8 cellular contexts compared by ENCODE assay signal in the genomic region with DNA sequence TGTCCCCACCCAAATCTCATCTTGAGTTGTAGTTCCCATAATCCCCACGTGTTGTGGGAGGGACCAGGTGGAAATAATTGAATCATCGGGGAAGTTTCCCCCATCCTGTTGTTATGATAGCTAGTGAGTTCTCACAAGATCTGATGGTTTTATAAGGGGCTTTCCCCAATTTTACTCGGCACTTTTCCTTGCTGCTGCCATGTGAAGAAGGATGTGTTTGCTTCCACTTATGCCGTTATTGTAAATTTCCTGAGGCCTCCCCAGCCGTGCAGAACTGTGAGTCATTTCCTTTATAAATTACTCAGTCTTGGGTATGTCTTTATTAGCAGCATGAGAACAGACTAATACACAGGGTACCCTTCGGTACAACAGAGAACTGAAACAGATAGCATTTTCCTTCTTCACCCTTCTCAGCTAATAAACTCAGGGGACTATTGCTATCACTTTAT. TPM values are rescaled to one million over a fixed set of nuclear protein-coding genes. Genes with fewer than 3 reads are reported as not detected.
A peak's percentile ranks its signal among the peaks of the same experiment; 100 is the strongest.
DNase-seq lines count a peak whose midpoint lies in the region; ATAC-seq lines count a peak whose summit lies in the region.
"Not testable (repeated sequence)": the region's sequence is repeated elsewhere in the genome, so short reads cannot be mapped to it uniquely, and the experiment has no call there.

No MANE protein-coding gene starts in this region.

- H3K27ac ChIP-seq in epithelial cell of prostate = peak overlapping the region; percentile 48

- peak in 4 of 5 donors; percentile 24 to 69 (median 31) for DNase-seq in T-helper 1 cell
- peak; percentile 33 for DNase-seq in activated T-helper 1 cell treated with anti-CD3 and anti-CD28 coated beads, Interleukin-12 subunit alpha, Interleukin-12 subunit beta, Interleukin-2, Interleukin-4 antibody, amounts not matched to agents 30 ng/mL and 10 ng/mL and 1 ng/mL, durations not matched to agents 14 hours and 24 hours and 36 hours (ENCODE audit: low spot score)
- DNase-seq in epithelial cell of prostate (ENCODE audit: low read depth, low spot score) = peak; percentile 26
- DNase-seq in non-pigmented ciliary epithelial cell (ENCODE audit: low read depth) = peak; percentile 56
- peak; percentile 75 for DNase-seq in stimulated activated naive B cell treated with anti-CD40 and anti-IgM and Interleukin-4, amounts not matched to agents 10 μg/mL and 1 μg/mL and 100 μg/mL, for 72 hours

- peaks cover 27% of the 10 kb centered on the region for H3K4me1 Mint-ChIP-seq in activated T-helper 1 cell treated with anti-CD3 and anti-CD28 coated beads, Interleukin-12 subunit alpha, Interleukin-12 subunit beta, Interleukin-2, Interleukin-4 antibody, amounts not matched to agents 30 ng/mL and 10 ng/mL and 1 ng/mL, durations not matched to agents 14 hours and 24 hours and 36 hours (ENCODE audit: low read depth)
- peaks cover 9 to 14% of the 10 kb centered on the region in 2 donors for H3K4me1 Mint-ChIP-seq in stimulated activated naive B cell treated with anti-CD40 and anti-IgM and Interleukin-4, amounts not matched to agents 10 μg/mL and 1 μg/mL and 100 μg/mL, for 72 hours

- peak overlapping the region; percentile 75 for H3K27ac Mint-ChIP-seq in activated T-helper 1 cell treated with anti-CD3 and anti-CD28 coated beads, Interleukin-12 subunit alpha, Interleukin-12 subunit beta, Interleukin-2, Interleukin-4 antibody, amounts not matched to agents 30 ng/mL and 10 ng/mL and 1 ng/mL, durations not matched to agents 14 hours and 24 hours and 36 hours
- H3K27ac Mint-ChIP-seq in stimulated activated naive B cell treated with anti-CD40 and anti-IgM and Interleukin-4, amounts not matched to agents 10 μg/mL and 1 μg/mL and 100 μg/mL, for 72 hours = peak overlapping the region; percentile 87

- H3K4me3 ChIP-seq in GM08714 (ENCODE audit: low read length) = peak overlapping the region; percentile 13; the same call in 1 of the 2 replicates

- peaks cover 49% of the 10 kb centered on the region for H3K9me3 Mint-ChIP-seq in activated T-helper 1 cell treated with anti-CD3 and anti-CD28 coated beads, Interleukin-12 subunit alpha, Interleukin-12 subunit beta, Interleukin-2, Interleukin-4 antibody, amounts not matched to agents 30 ng/mL and 10 ng/mL and 1 ng/mL, durations not matched to agents 14 hours and 24 hours and 36 hours
- not testable (repeated sequence) for H3K9me3 Mint-ChIP-seq in stimulated activated naive B cell treated with anti-CD40 and anti-IgM and Interleukin-4, amounts not matched to agents 10 μg/mL and 1 μg/mL and 100 μg/mL, for 72 hours

- H3K36me3 Mint-ChIP-seq in activated T-helper 1 cell treated with anti-CD3 and anti-CD28 coated beads, Interleukin-12 subunit alpha, Interleukin-12 subunit beta, Interleukin-2, Interleukin-4 antibody, amounts not matched to agents 30 ng/mL and 10 ng/mL and 1 ng/mL, durations not matched to agents 14 hours and 24 hours and 36 hours (ENCODE audit: low read depth) = peaks cover 68% of the 10 kb centered on the region
- H3K36me3 Mint-ChIP-seq in stimulated activated naive B cell treated with anti-CD40 and anti-IgM and Interleukin-4, amounts not matched to agents 10 μg/mL and 1 μg/mL and 100 μg/mL, for 72 hours = peaks cover 26 to 38% of the 10 kb centered on the region in 2 donors

- H3K27me3 Mint-ChIP-seq in activated T-helper 1 cell treated with anti-CD3 and anti-CD28 coated beads, Interleukin-12 subunit alpha, Interleukin-12 subunit beta, Interleukin-2, Interleukin-4 antibody, amounts not matched to agents 30 ng/mL and 10 ng/mL and 1 ng/mL, durations not matched to agents 14 hours and 24 hours and 36 hours (ENCODE audit: insufficient read depth); stimulated activated naive B cell treated with anti-CD40 and anti-IgM and Interleukin-4, amounts not matched to agents 10 μg/mL and 1 μg/mL and 100 μg/mL, for 72 hours: not testable (repeated sequence)

- peak overlapping the region; percentile 2 for H3K4me3 Mint-ChIP-seq in activated T-helper 1 cell treated with anti-CD3 and anti-CD28 coated beads, Interleukin-12 subunit alpha, Interleukin-12 subunit beta, Interleukin-2, Interleukin-4 antibody, amounts not matched to agents 30 ng/mL and 10 ng/mL and 1 ng/mL, durations not matched to agents 14 hours and 24 hours and 36 hours
- H3K4me3 Mint-ChIP-seq in stimulated activated naive B cell treated with anti-CD40 and anti-IgM and Interleukin-4, amounts not matched to agents 10 μg/mL and 1 μg/mL and 100 μg/mL, for 72 hours = peak overlapping the region; percentile 25 to 30

- ATAC-seq in GM21576 (IDR thresholded peaks at IDR 0.05; ENCODE audit: unreplicated experiment) (peak; percentile 85), HG03469 (IDR thresholded peaks at IDR 0.05; ENCODE audit: unreplicated experiment) (peak; percentile 83)
- ATAC-seq in stimulated activated naive B cell treated with anti-CD40 and anti-IgM and Interleukin-4, amounts not matched to agents 10 μg/mL and 1 μg/mL and 100 μg/mL, for 72 hours (replicated peaks) = peak; percentile 99

- intact Hi-C loops in activated T-helper 1 cell treated with anti-CD3 and anti-CD28 coated beads, Interleukin-12 subunit alpha, Interleukin-12 subunit beta, Interleukin-2, Interleukin-4 antibody, amounts not matched to agents 30 ng/mL and 10 ng/mL and 1 ng/mL, durations not matched to agents 14 hours and 24 hours and 36 hours (cut with micrococcal nuclease) = loop anchor here (1.0 to 5.0 kb wide), 6 partner anchors 21 to 72 kb away; a partner anchor contains a TSS

RNA-seq across cellular contexts. Expression of a gene that starts 45.3 kb away (rescaled TPM):
- total RNA-seq in activated T-helper 1 cell treated with anti-CD3 and anti-CD28 coated beads, Interleukin-12 subunit alpha, Interleukin-12 subunit beta, Interleukin-2, Interleukin-4 antibody, amounts not matched to agents 30 ng/mL and 10 ng/mL and 1 ng/mL, durations not matched to agents 14 hours and 24 hours and 36 hours = 126 and 128 TPM in 2 replicates

Comparison
In these comparisons a context has a peak if more than half of its experiments do, and no peak if none do; other contexts are left out.
1. Peak in every context shown above with its lines: DNase-seq, ATAC-seq, H3K4me3 ChIP-seq and H3K27ac ChIP-seq.